In genomic region chr1:84573967-84574842, GRCh38 we compare ENCODE assay signal across 8 cellular contexts. TPM values are rescaled to one million over a fixed set of nuclear protein-coding genes. Genes with fewer than 3 reads are reported as not detected.
A peak's percentile ranks its signal among the peaks of the same experiment; 100 is the strongest.
DNase-seq lines count a peak whose midpoint lies in the region; ATAC-seq and TF ChIP-seq lines count a peak whose summit lies in the region.

Gene CTBS (minus strand): TSS chr1:84574440. CDS start chr1:84574415, 25 bp downstream.

- TF ChIP-seq EP300 in tibial nerve (IDR thresholded peaks at IDR 0.05), result peak in 1 of 2 donors; percentile 91

- H3K4me1 ChIP-seq in adipocyte (ENCODE audit: control insufficient read depth, insufficient read depth, low read length) (peaks cover 34% of the 10 kb centered on the region), cardiac muscle cell (ENCODE audit: low read depth) (peaks cover 9% of the 10 kb centered on the region), parathyroid adenoma (peaks cover 2% of the 10 kb centered on the region), tibial nerve (peaks cover 0 to 29% (median 4%) of the 10 kb centered on the region in 4 donors)

- peaks cover 7% of the 10 kb centered on the region for H3K36me3 ChIP-seq in adipocyte (ENCODE audit: control insufficient read depth, insufficient read depth, low read length, severe bottlenecking)
- H3K36me3 ChIP-seq in cardiac muscle cell, result no peaks in the 10 kb centered on the region
- H3K36me3 ChIP-seq in parathyroid adenoma (ENCODE audit: control insufficient read depth, insufficient read depth, low read length), result no peaks in the 10 kb centered on the region
- peaks cover 0 to 12% (median 0%) of the 10 kb centered on the region in 3 donors for H3K36me3 ChIP-seq in tibial nerve

- H3K4me3 ChIP-seq in GM12865 (ENCODE audit: low read depth, low read length) (peak within 1 kb of the TSS; percentile 87), adipocyte (ENCODE audit: low read length) (peak within 1 kb of the TSS; percentile 88), cardiac muscle cell (peak within 1 kb of the TSS; percentile 42), parathyroid adenoma (ENCODE audit: low read depth, low read length) (peak within 1 kb of the TSS; percentile 91), tibial nerve (peak within 1 kb of the TSS; percentile 63 to 87 (median 74))

- H2AFZ ChIP-seq in parathyroid adenoma, result peak within 1 kb of the TSS; percentile 80

- DNase-seq in GM12865 (ENCODE audit: low read depth) (peak; percentile 95), NCI-H1105 (lab: John Stamatoyannopoulos, UW) (peak; percentile 88), SW480 (ENCODE audit: low spot score) (peak; percentile 84), adipocyte (ENCODE audit: low read depth) (peak; percentile 96), cardiac muscle cell (ENCODE audit: low read depth in 1 of 2, low spot score in 1 of 2) (peak; percentile 91 to 93), tibial nerve (ENCODE audit: low spot score in 2 of 2) (peak; percentile 75 to 76)

- TF ChIP-seq POLR2A in tibial nerve (IDR thresholded peaks at IDR 0.05), result peak; percentile 68 to 79

- TF ChIP-seq CTCF in GM12865 (IDR thresholded peaks at IDR 0.05; ENCODE audit: insufficient read depth, low read depth, low read length, missing control alignments), result no peak
- TF ChIP-seq CTCF in cardiac muscle cell (IDR thresholded peaks at IDR 0.05; ENCODE audit: low read depth, low read length), result no peak
- TF ChIP-seq CTCF in parathyroid adenoma (IDR thresholded peaks at IDR 0.05), result no peak
- no peak for TF ChIP-seq CTCF in tibial nerve (IDR thresholded peaks at IDR 0.05)

- H3K27ac ChIP-seq in cardiac muscle cell (peak within 1 kb of the TSS; percentile 84), parathyroid adenoma (peak within 1 kb of the TSS; percentile 90), tibial nerve (peak within 1 kb of the TSS; percentile 92 to 99 (median 95))

- H3K9ac ChIP-seq in adipocyte (ENCODE audit: low read length) (peak within 1 kb of the TSS; percentile 98), parathyroid adenoma (peak within 1 kb of the TSS; percentile 35)

- peak; percentile 89 for ATAC-seq in HG02642 (IDR thresholded peaks at IDR 0.05; ENCODE audit: poor library complexity, unreplicated experiment)

- no peaks in the 10 kb centered on the region for H3K79me2 ChIP-seq in parathyroid adenoma

- 0 to 2% methylated on average over 38 to 47 of the region's 67 CpGs for WGBS in tibial nerve, 2 donors

- no peaks in the 10 kb centered on the region for H3K27me3 ChIP-seq in adipocyte (replicated peaks; ENCODE audit: control insufficient read depth, insufficient read depth, low read length)
- no peaks in the 10 kb centered on the region for H3K27me3 ChIP-seq in cardiac muscle cell
- no peaks in the 10 kb centered on the region for H3K27me3 ChIP-seq in parathyroid adenoma (ENCODE audit: control insufficient read depth, insufficient read depth, low read length)
- H3K27me3 ChIP-seq in tibial nerve, result no peaks in the 10 kb centered on the region

- H3K9me3 ChIP-seq in adipocyte (ENCODE audit: control insufficient read depth, low read length) (no peaks in the 10 kb centered on the region), cardiac muscle cell (ENCODE audit: low read depth) (no peaks in the 10 kb centered on the region), parathyroid adenoma (ENCODE audit: control insufficient read depth, low read length) (no peaks in the 10 kb centered on the region), tibial nerve (no peaks in the 10 kb centered on the region)

- peak within 1 kb of the TSS; percentile 95 for H3K4me2 ChIP-seq in parathyroid adenoma (ENCODE audit: low read length)

RNA-seq across cellular contexts. Expression of gene CTBS, which starts in this region (rescaled TPM):
- total RNA-seq in cardiac muscle cell (3.3 and 5.2 TPM in 2 replicates), tibial nerve (10 to 100 TPM; 12.9 to 18.4 (median 15.7) TPM)
- polyA plus RNA-seq in cardiac muscle cell, result 10.2 and 22.5 TPM in 2 replicates

Comparison
In these comparisons a context has a peak if more than half of its experiments do, and no peak if none do; other contexts are left out.
1. Peak in every context shown above with its lines: DNase-seq, ATAC-seq, H3K4me3 ChIP-seq and H3K27ac ChIP-seq.